18 cellular contexts compared by ENCODE assay signal in genomic region chr19:7554565-7554964, GRCh38. TPM values are rescaled to one million over a fixed set of nuclear protein-coding genes. Genes with fewer than 3 reads are reported as not detected.
"Had no signal": no experiment of that assay in that cellular context is flagged by ENCODE, and none has a peak within 500 bp of the region (broad histone marks: within the 10 kb centered on the region; RNA-seq: fewer than 3 reads in every experiment).

No MANE protein-coding gene starts in this region.

- H3K4me1 ChIP-seq: thyroid gland had no signal

- DNase-seq: effector memory CD4-positive, alpha-beta T cell; kidney glomerular epithelial cell; mammary epithelial cell; naive thymus-derived CD4-positive, alpha-beta T cell; stimulated activated CD4-positive, alpha-beta T cell treated with anti-CD3 and anti-CD28 coated beads, Interleukin-12 subunit alpha, Interleukin-12 subunit beta, amount 100 ng/mL, for 4 hours; stimulated activated naive CD4-positive, alpha-beta T cell treated with Interleukin-2 at 50 U/mL for 16 hours; thyroid gland had no signal

- H3K27ac ChIP-seq: neutrophil, right atrium auricular region, thyroid gland had no signal

- FAIRE-seq: endometrium, frontal cortex, islet of Langerhans, small intestine, urothelium cell line had no signal

- H3K9me3 Mint-ChIP-seq: naive thymus-derived CD4-positive, alpha-beta T cell; nephron progenitor cell; type B pancreatic cell had no signal

- H3K4me3 Mint-ChIP-seq: naive thymus-derived CD4-positive, alpha-beta T cell; nephron progenitor cell; type B pancreatic cell had no signal

- H3K27me3 Mint-ChIP-seq: naive thymus-derived CD4-positive, alpha-beta T cell; type B pancreatic cell had no signal

- H3K9me3 ChIP-seq: neutrophil, right atrium auricular region, thyroid gland had no signal

- H3K27ac Mint-ChIP-seq: naive thymus-derived CD4-positive, alpha-beta T cell; nephron progenitor cell; type B pancreatic cell had no signal

- H3K27me3 ChIP-seq: neutrophil, right atrium auricular region, thyroid gland had no signal

- H3K4me3 ChIP-seq: right atrium auricular region, thyroid gland had no signal

RNA-seq across cellular contexts. Expression of gene CAMSAP3, which starts 41.1 kb away (rescaled TPM):
- total RNA-seq: fibroblast of lung, posterior vena cava had no signal
- polyA plus RNA-seq: fibroblast of lung had no signal
